Comparison of ENCODE assay signal across 11 cellular contexts in genomic region chr9:123048748-123049147, GRCh38. TPM values are rescaled to one million over a fixed set of nuclear protein-coding genes. Genes with fewer than 3 reads are reported as not detected.
DNase-seq lines count a peak whose midpoint lies in the region; ATAC-seq, FAIRE-seq and TF ChIP-seq lines count a peak whose summit lies in the region.
"Had no signal": no experiment of that assay in that cellular context is flagged by ENCODE, and none has a peak within 500 bp of the region (broad histone marks: within the 10 kb centered on the region; RNA-seq: fewer than 3 reads in every experiment).

No MANE protein-coding gene starts in this region.

- no peak overlapping the region for H2AFZ ChIP-seq in K562 (ENCODE audit: low read depth, low read length)
- no peak overlapping the region for H2AFZ ChIP-seq in HepG2 (ENCODE audit: low read length)

- H3K27me3 ChIP-seq in K562 (ENCODE audit: control insufficient read depth in 2 of 2, insufficient read depth in 2 of 2, low read length in 2 of 2) (no peaks in the 10 kb centered on the region), spleen (replicated peaks in 1 of 7) (no peaks in the 10 kb centered on the region), HepG2 (ENCODE audit: control insufficient read depth in 1 of 2, insufficient read depth in 2 of 2, low read length in 2 of 2) (no peaks in the 10 kb centered on the region)

- FAIRE-seq in K562 (lab: Jason Lieb, UNC) (no peak), HepG2 (lab: Jason Lieb, UNC) (no peak)

- TF ChIP-seq EP300 in K562 (IDR thresholded peaks at IDR 0.05; ENCODE audit: low read length) (no peak), HepG2 (IDR thresholded peaks at IDR 0.05; ENCODE audit: low read depth in 2 of 2, low read length in 2 of 2) (no peak), HepG2 (CRISPR knock-in tag; IDR thresholded peaks at IDR 0.05; ENCODE audit: borderline replicate concordance) (no peak)

- DNase-seq in GM04504 (ENCODE audit: low read depth) = peak; percentile 36
- DNase-seq in K562 (ENCODE audit: extremely low read depth in 1 of 4, low spot score in 3 of 4) = no peak
- peak; percentile 50 for DNase-seq in hepatic stellate cell (ENCODE audit: low spot score)
- DNase-seq in spleen = no peak
- no peak for DNase-seq in SIG-M5 (lab: John Stamatoyannopoulos, UW)
- no peak for DNase-seq in nucleus accumbens (lab: John Stamatoyannopoulos, UW)
- DNase-seq in HepG2 (ENCODE audit: low spot score) = no peak
- DNase-seq in NCI-H82 (lab: John Stamatoyannopoulos, UW) = no peak
- DNase-seq: endodermal cell, NCI-H1048, substantia nigra had no signal

- no peak overlapping the region for H3K4me3 ChIP-seq in K562
- H3K4me3 ChIP-seq in spleen = no peak overlapping the region
- H3K4me3 ChIP-seq in HepG2 (replicated peaks in 1 of 3; ENCODE audit: insufficient read depth in 1 of 3, low read depth in 2 of 3, low read length in 3 of 3) = no peak overlapping the region

- H3K4me2 ChIP-seq in K562 (ENCODE audit: insufficient read depth, low read length) (no peak overlapping the region), HepG2 (ENCODE audit: low read depth, low read length) (no peak overlapping the region)

- ATAC-seq in K562 (no peak), HepG2 (no peak)

- H3K36me3 ChIP-seq in K562 (ENCODE audit: control insufficient read depth, insufficient read depth, low read length) (no peaks in the 10 kb centered on the region; the same call in 2 of the 3 replicates), spleen (peaks cover 0 to 15% (median 0%) of the 10 kb centered on the region in 6 donors), HepG2 (replicated peaks in 1 of 2; ENCODE audit: control insufficient read depth in 1 of 2, insufficient read depth in 2 of 2, low read length in 2 of 2) (peaks cover 0 to 1% of the 10 kb centered on the region in 2 experiments; a peak in 1 of 5 replicates)

- intact Hi-C loops in K562 (cut with micrococcal nuclease) = no loop called here
- intact Hi-C loops in spleen (cut with DNase I; ENCODE audit: low total_unique reads) = no loop called here
- intact Hi-C loops in HepG2 (cut with micrococcal nuclease; ENCODE audit: unreplicated experiment) = no loop called here

- H3K4me1 ChIP-seq in K562 (replicated peaks in 1 of 2; ENCODE audit: control insufficient read depth in 2 of 2, insufficient read depth in 2 of 2, low read length in 2 of 2) = no peaks in the 10 kb centered on the region
- H3K4me1 ChIP-seq in spleen = peaks cover 0 to 38% (median 13%) of the 10 kb centered on the region in 6 donors
- H3K4me1 ChIP-seq in HepG2 (ENCODE audit: insufficient read depth, low read length) = peaks cover 29% of the 10 kb centered on the region

- CTCF ChIA-PET in K562 (lab: Yijun Ruan, JAX; ENCODE audit: low intra/inter-chr PET ratio) (no interaction called here), HepG2 (lab: Yijun Ruan, JAX; ENCODE audit: low intra/inter-chr PET ratio, low total read pairs) (no interaction called here)

- BruUV-seq in K562 (replicated peaks; lab: Mats Ljungman, UMichigan) (no TSS peak), HepG2 (replicated peaks; lab: Mats Ljungman, UMichigan) (no TSS peak)

- H3K27ac ChIP-seq in K562 (ENCODE audit: extremely low read depth, low read depth, low read length) (no peak overlapping the region), spleen (peak overlapping the region in 7 of 8 donors; percentile 3 to 52 (median 29)), HepG2 (ENCODE audit: extremely low read length, insufficient read depth, low read length) (no peak overlapping the region)

- no peaks in the 10 kb centered on the region for H3K9me3 ChIP-seq in K562 (replicated peaks; ENCODE audit: control insufficient read depth, insufficient read depth, low read depth, low read length)
- H3K9me3 ChIP-seq in spleen = no peaks in the 10 kb centered on the region
- H3K9me3 ChIP-seq in HepG2 (ENCODE audit: low read length) = no peaks in the 10 kb centered on the region

- no peaks in the 10 kb centered on the region for H4K20me1 ChIP-seq in K562 (replicated peaks; ENCODE audit: control insufficient read depth, insufficient read depth, low read length)
- H4K20me1 ChIP-seq in HepG2 (ENCODE audit: insufficient read depth, low read length) = no peaks in the 10 kb centered on the region

- no peaks in the 10 kb centered on the region for H3K9me1 ChIP-seq in K562 (ENCODE audit: control insufficient read depth, insufficient read depth, low read length)

- no peaks in the 10 kb centered on the region for H3K79me2 ChIP-seq in K562 (ENCODE audit: control insufficient read depth, insufficient read depth, low read length)
- peaks cover 2% of the 10 kb centered on the region for H3K79me2 ChIP-seq in HepG2 (ENCODE audit: insufficient read depth, low read length)

- WGBS in K562 (ENCODE audit: insufficient coverage, low coverage, missing lambda C conversion rate) = 27% methylated on average over 2 of the region's 2 CpGs
- 7 to 24% (median 18%) methylated on average over 2 of the region's 2 CpGs for WGBS in spleen, 5 donors
- 94% methylated on average over 2 of the region's 2 CpGs for WGBS in HepG2 (ENCODE audit: low lambda C conversion rate)

- TF ChIP-seq RAD21 in K562 (CRISPR knock-in tag; conservative IDR thresholded peaks at IDR 0.05 in 1 of 2, IDR thresholded peaks at IDR 0.05 in 1 of 2) (no peak), HepG2 (CRISPR knock-in tag; IDR thresholded peaks at IDR 0.05) (no peak)

- in situ Hi-C loops in K562 (cut with MboI) = no loop called here
- in situ Hi-C loops in HepG2 (cut with HindIII; ENCODE audit: extremely low pct_ligation_motif_present, low pct_unique_long_range_greater_than_20kb) = no loop called here

- H3K9ac ChIP-seq in K562 (ENCODE audit: insufficient read depth in 1 of 2, low read depth in 2 of 2, low read length in 2 of 2) = no peak overlapping the region
- no peak overlapping the region for H3K9ac ChIP-seq in HepG2 (ENCODE audit: insufficient read depth, low read depth, low read length)

- POLR2A ChIA-PET in K562 (lab: Yijun Ruan, JAX) = interaction anchor here (1.0 to 2.1 kb wide), 2 partner anchors 16 to 46 kb away, joined by 3 to 7 read pairs; no protein-coding TSS in a partner anchor
- POLR2A ChIA-PET in HepG2 (lab: Yijun Ruan, JAX) = no interaction called here

- no peak for TF ChIP-seq POLR2A in K562 (conservative IDR thresholded peaks at IDR 0.05)
- TF ChIP-seq POLR2A in spleen (IDR thresholded peaks at IDR 0.05) = no peak
- no peak for TF ChIP-seq POLR2A in HepG2 (IDR thresholded peaks at IDR 0.05; ENCODE audit: insufficient read depth in 1 of 2, low read depth in 2 of 2, low read length in 2 of 2)

- TF ChIP-seq CTCF in K562 (IDR thresholded peaks at IDR 0.05 in 2 of 3, conservative IDR thresholded peaks at IDR 0.05 in 1 of 3; ENCODE audit: insufficient read depth in 2 of 3, low read depth in 1 of 3, low read length in 3 of 3) (no peak), spleen (IDR thresholded peaks at IDR 0.05 in 8 of 11, conservative IDR thresholded peaks at IDR 0.05 in 3 of 11) (no peak), HepG2 (CRISPR knock-in tag; IDR thresholded peaks at IDR 0.05) (no peak)

TF ChIP-seq in K562, 482 proteins besides CTCF, POLR2A, EP300 and RAD21 (continues in another document):
- TF ChIP-seq SREBF2 (CRISPR knock-in tag; IDR thresholded peaks at IDR 0.05) = no peak

RNA-seq across cellular contexts. Expression of gene GPR21, which starts 15.3 kb away (rescaled TPM):
- total RNA-seq in K562 (2011; cell fraction: chromatin; rRNA removed; ENCODE audit: low replicate concordance) = 2.8 and 10.7 TPM in 2 replicates
- 1.8 and 3.8 TPM in 2 replicates for total RNA-seq in K562 (2011; cell fraction: nucleolus; rRNA removed)
- total RNA-seq in K562 (2011; cell fraction: nucleoplasm; rRNA removed) = 7.3 and 13.7 TPM in 2 replicates
- total RNA-seq in K562 (2014; rRNA removed) (0.24 TPM in 1 of 2 replicates, not detected in the other), K562 (2014; rRNA removed; fragmentation: Illumina TruSeq; extraction: Trizol) (0.36 and 0.67 TPM in 2 replicates), K562 (2015; rRNA removed; fragmentation: Illumina TruSeq; extraction: Trizol) (0.75 and 0.83 TPM in 2 replicates), K562 (2021) (0.16 TPM in 1 of 2 replicates, not detected in the other), spleen (1 to 10 TPM in 6 of 7 donors, not detected in 1; 2.3 to 5.4 (median 3.3) TPM), HepG2 (2016; rRNA removed; fragmentation: Illumina TruSeq; extraction: Trizol) (0.29 TPM in 1 of 2 replicates, not detected in the other)
- polyA plus RNA-seq in K562 (2011; rRNA removed) (0.27 TPM in 1 of 2 replicates, not detected in the other), K562 (2014; fragmentation: Illumina TruSeq; extraction: Trizol) (not detected in 2 replicates), K562 (2014; fragmentation: Nextera tagmentation; extraction: Ambion mirVana) (not detected), K562 (2014; rRNA removed) (0.15 TPM in 1 of 2 replicates, not detected in the other), spleen (under 1 TPM; 0.19 to 0.43 (median 0.24) TPM), HepG2 (2011; rRNA removed) (0.18 and 0.32 TPM in 2 replicates)
- polyA plus RNA-seq in K562 (2011; cell fraction: cytosol; rRNA removed) = 0.09 TPM in 1 of 2 replicates, not detected in the other
- 1.1 and 2.2 TPM in 2 replicates for polyA plus RNA-seq in K562 (2011; cell fraction: nucleus; rRNA removed)
- not detected in 2 replicates for polyA plus RNA-seq in K562 (2012)
- polyA minus RNA-seq in K562 (2011; rRNA and poly(A)+ RNA removed) = 5.1 and 6.2 TPM in 2 replicates
- polyA minus RNA-seq in K562 (2011; cell fraction: cytosol; rRNA and poly(A)+ RNA removed) = not detected in 2 replicates
- 6.0 and 7.4 TPM in 2 replicates for polyA minus RNA-seq in K562 (2011; cell fraction: nucleus; rRNA and poly(A)+ RNA removed)
- total RNA-seq in HepG2 (2016; cell fraction: cytosol; rRNA removed; fragmentation: Illumina TruSeq; extraction: Trizol; ENCODE audit: low read depth) = not detected in 2 replicates
- total RNA-seq in HepG2 (2016; cell fraction: insoluble cytoplasmic fraction; rRNA removed; fragmentation: Illumina TruSeq; extraction: Trizol) = 0.41 TPM in 1 of 2 replicates, not detected in the other
- total RNA-seq in HepG2 (2016; cell fraction: membrane; rRNA removed; fragmentation: Illumina TruSeq; extraction: Trizol) = not detected in 2 replicates
- 0.72 and 1.3 TPM in 2 replicates for total RNA-seq in HepG2 (2016; cell fraction: nucleus; rRNA removed; fragmentation: Illumina TruSeq; extraction: Trizol)
- polyA plus RNA-seq in HepG2 (2011; cell fraction: cytosol; rRNA removed) = not detected in 2 replicates
- 1.7 TPM in 2 replicates for polyA plus RNA-seq in HepG2 (2011; cell fraction: nucleus; rRNA removed)
- polyA plus RNA-seq in HepG2 (2012) = 0.13 TPM in 1 of 2 replicates, not detected in the other
- not detected in 2 replicates for polyA plus RNA-seq in HepG2 (2016; cell fraction: cytosol; fragmentation: Illumina TruSeq; extraction: Trizol; ENCODE audit: low read depth)
- polyA plus RNA-seq in HepG2 (2016; cell fraction: insoluble cytoplasmic fraction; fragmentation: Illumina TruSeq; extraction: Trizol; ENCODE audit: low read depth) = not detected in 2 replicates
- not detected in 2 replicates for polyA plus RNA-seq in HepG2 (2016; cell fraction: membrane; fragmentation: Illumina TruSeq; extraction: Trizol; ENCODE audit: low read depth)
- not detected in 2 replicates for polyA plus RNA-seq in HepG2 (2016; cell fraction: nucleus; fragmentation: Illumina TruSeq; extraction: Trizol; ENCODE audit: insufficient read depth, low read depth)
- polyA minus RNA-seq in HepG2 (2011; rRNA and poly(A)+ RNA removed; ENCODE audit: low replicate concordance) = 14.0 and 21.7 TPM in 2 replicates
- polyA minus RNA-seq in HepG2 (2011; cell fraction: cytosol; rRNA and poly(A)+ RNA removed) = 0.49 TPM in 1 of 2 replicates, not detected in the other
- polyA minus RNA-seq in HepG2 (2011; cell fraction: nucleus; rRNA and poly(A)+ RNA removed) = 30.3 and 35.8 TPM in 2 replicates

Comparison
In these comparisons a context has a peak if more than half of its experiments do, and no peak if none do; other contexts are left out.
1. DNase-seq: peak in GM04504 (single experiment) and hepatic stellate cell (single experiment); none in K562 (0 of 4), spleen (single experiment), SIG-M5 (single experiment), nucleus accumbens (0 of 56), HepG2 (single experiment) and NCI-H82 (single experiment).
2. H3K27ac ChIP-seq: peak in spleen (7 of 8); none in K562 (single experiment) and HepG2 (single experiment).